11 cellular contexts compared by ENCODE assay signal in genomic region chr10:131972474-131973071, GRCh38. TPM values are rescaled to one million over a fixed set of nuclear protein-coding genes. Genes with fewer than 3 reads are reported as not detected.
DNase-seq lines count a peak whose midpoint lies in the region; ATAC-seq, FAIRE-seq and TF ChIP-seq lines count a peak whose summit lies in the region.
"Had no signal": no experiment of that assay in that cellular context is flagged by ENCODE, and none has a peak within 500 bp of the region (broad histone marks: within the 10 kb centered on the region; RNA-seq: fewer than 3 reads in every experiment).

No MANE protein-coding gene starts in this region.

- peaks cover 0 to 15% (median 3%) of the 10 kb centered on the region in 4 donors for H3K4me1 ChIP-seq in Peyer's patch
- no peaks in the 10 kb centered on the region for H3K4me1 ChIP-seq in MM.1S (ENCODE audit: low read length)

- no peak for FAIRE-seq in HTR-8/SVneo (lab: Jason Lieb, UNC)
- FAIRE-seq: islet of Langerhans had no signal

- DNase-seq in DMS153 (lab: John Stamatoyannopoulos, UW) (peak; percentile 34), Peyer's patch (peak in 2 of 3 donors; percentile 29 to 52), dorsolateral prefrontal cortex (peak in 3 of 10 donors; percentile 49 to 68 (median 50)), pons (ENCODE audit: low spot score) (peak; percentile 29), MM.1S (no peak), HTR-8/SVneo (ENCODE audit: insufficient read length, low spot score) (no peak)
- DNase-seq: activated B cell treated with CpG ODN at 0.5 μM for 24 hours had no signal

- H3F3A ChIP-seq in MM.1S (ENCODE audit: insufficient read depth, low read length) = no peaks in the 10 kb centered on the region

- no peaks in the 10 kb centered on the region for H3K9me2 ChIP-seq in MM.1S (replicated peaks; ENCODE audit: insufficient read depth, low read length)

- H3K4me2 ChIP-seq in MM.1S (ENCODE audit: low read depth, low read length) = no peak overlapping the region

- intact Hi-C loops in dorsolateral prefrontal cortex (cut with DNase I) = loop anchor here in 1 of 2 donors (10.0 kb wide), 1 partner anchor 52 kb away; no protein-coding TSS in a partner anchor

- TF ChIP-seq CTCF in Peyer's patch (IDR thresholded peaks at IDR 0.05) = no peak
- peak in 2 of 56 donors; percentile 5 to 14 for TF ChIP-seq CTCF in dorsolateral prefrontal cortex (IDR thresholded peaks at IDR 0.05 in 54 of 56, conservative IDR thresholded peaks at IDR 0.05 in 2 of 56; ENCODE audit: low read depth in 1 of 56, partially characterized antibody in 56 of 56)
- TF ChIP-seq CTCF in MM.1S (IDR thresholded peaks at IDR 0.05; ENCODE audit: low read length) = no peak

- H3K27me3 ChIP-seq in Peyer's patch (no peaks in the 10 kb centered on the region), dorsolateral prefrontal cortex (no peaks in the 10 kb centered on the region), MM.1S (replicated peaks; ENCODE audit: insufficient read depth, low read length) (no peaks in the 10 kb centered on the region)
- H3K27me3 ChIP-seq: tibial nerve had no signal

- peak overlapping the region in 2 of 4 donors; percentile 17 to 65 for H3K27ac ChIP-seq in Peyer's patch
- H3K27ac ChIP-seq in dorsolateral prefrontal cortex = peak overlapping the region in 48 of 59 donors; percentile 1 to 84 (median 64)
- H3K27ac ChIP-seq in MM.1S (ENCODE audit: low read length) = no peak overlapping the region

- H3K4me3 ChIP-seq in Peyer's patch (peak overlapping the region in 1 of 4 donors; percentile 10), dorsolateral prefrontal cortex (peak overlapping the region in 30 of 59 donors; percentile 7 to 43 (median 20)), MM.1S (ENCODE audit: low read length) (no peak overlapping the region)

- H3K9me3 ChIP-seq in Peyer's patch (no peaks in the 10 kb centered on the region), MM.1S (replicated peaks; ENCODE audit: insufficient read depth, low read length) (no peaks in the 10 kb centered on the region)
- H3K9me3 ChIP-seq: tibial nerve had no signal

- no peak overlapping the region for H2AFZ ChIP-seq in MM.1S (ENCODE audit: low read length)

- H3K9ac ChIP-seq in MM.1S (ENCODE audit: low read length) = no peak overlapping the region

- no peaks in the 10 kb centered on the region for H3K79me2 ChIP-seq in MM.1S (ENCODE audit: low read length)

- H4K20me1 ChIP-seq in MM.1S (ENCODE audit: insufficient read depth, low read length) = no peaks in the 10 kb centered on the region

- no peak for ATAC-seq in HG03108 (IDR thresholded peaks at IDR 0.05; ENCODE audit: unreplicated experiment)
- no peak for ATAC-seq in HG02763 (IDR thresholded peaks at IDR 0.05; ENCODE audit: unreplicated experiment)

- H3K36me3 ChIP-seq in Peyer's patch = peaks cover 0 to 30% (median 0%) of the 10 kb centered on the region in 3 donors
- no peaks in the 10 kb centered on the region for H3K36me3 ChIP-seq in MM.1S (replicated peaks; ENCODE audit: insufficient read depth, low read length)

- TF ChIP-seq POLR2A in Peyer's patch (IDR thresholded peaks at IDR 0.05) = no peak

RNA-seq across cellular contexts. Expression of gene BNIP3, which starts 9.2 kb away (rescaled TPM):
- total RNA-seq in Peyer's patch (10 to 100 TPM; 26.7 to 58.7 (median 41.1) TPM), dorsolateral prefrontal cortex (100 to 1,000 TPM in 103 of 120 experiments, 10 to 100 TPM in 17; 73.1 to 211 (median 119) TPM)

Comparison
In these comparisons a context has a peak if more than half of its experiments do, and no peak if none do; other contexts are left out.
1. DNase-seq: peak in DMS153 (single experiment), Peyer's patch (2 of 3) and pons (single experiment); none in MM.1S (single experiment) and HTR-8/SVneo (single experiment).